ENCODE assay signal across 3 cellular contexts in genomic region chr6:33063435-33063834, GRCh38. TPM values are rescaled to one million over a fixed set of nuclear protein-coding genes. Genes with fewer than 3 reads are reported as not detected.
"Had no signal": no experiment of that assay in that cellular context is flagged by ENCODE, and none has a peak within 500 bp of the region (broad histone marks: within the 10 kb centered on the region; RNA-seq: fewer than 3 reads in every experiment).

No MANE protein-coding gene starts in this region.

RNA-seq across cellular contexts. Expression of gene HLA-DPA1, which starts 10.0 kb away (rescaled TPM):
- total RNA-seq: MCF 10A, PC-3 had no signal

RNA-seq across cellular contexts. Expression of gene HLA-DPB1, which starts 12.4 kb away (rescaled TPM):
- total RNA-seq: MCF 10A, PC-3 had no signal

RNA-seq across cellular contexts. Expression of gene HLA-DOA, which starts 54.0 kb away (rescaled TPM):
- total RNA-seq: MCF 10A, PC-3 had no signal
- polyA plus RNA-seq: SK-N-SH had no signal
